In the genomic region with DNA sequence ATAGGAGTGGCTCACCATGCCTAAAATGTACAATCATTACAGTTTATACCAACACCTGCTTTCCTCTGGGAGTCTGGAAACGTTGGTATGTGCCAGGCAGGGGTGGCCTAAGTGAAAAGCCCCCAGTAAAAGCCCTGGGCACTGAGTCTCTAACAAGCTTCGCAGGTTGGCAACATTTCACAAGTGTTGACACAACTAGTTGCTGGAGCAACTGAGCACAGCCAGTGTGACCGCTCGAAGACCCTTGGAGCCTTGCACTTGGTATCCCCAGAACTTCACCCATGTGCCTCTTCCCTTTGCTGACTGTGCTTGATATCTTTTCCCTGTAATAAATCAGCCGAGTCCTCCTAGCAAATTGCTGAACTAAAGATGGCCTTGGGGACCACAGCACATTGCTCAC, we compare ENCODE assay signal across 1 cellular context.
TF ChIP-seq lines count a peak whose summit lies in the region.

No MANE protein-coding gene starts in this region.

TF ChIP-seq in K562, 482 proteins besides CTCF, POLR2A, EP300 and RAD21:
- TF ChIP-seq, protein P1, sequence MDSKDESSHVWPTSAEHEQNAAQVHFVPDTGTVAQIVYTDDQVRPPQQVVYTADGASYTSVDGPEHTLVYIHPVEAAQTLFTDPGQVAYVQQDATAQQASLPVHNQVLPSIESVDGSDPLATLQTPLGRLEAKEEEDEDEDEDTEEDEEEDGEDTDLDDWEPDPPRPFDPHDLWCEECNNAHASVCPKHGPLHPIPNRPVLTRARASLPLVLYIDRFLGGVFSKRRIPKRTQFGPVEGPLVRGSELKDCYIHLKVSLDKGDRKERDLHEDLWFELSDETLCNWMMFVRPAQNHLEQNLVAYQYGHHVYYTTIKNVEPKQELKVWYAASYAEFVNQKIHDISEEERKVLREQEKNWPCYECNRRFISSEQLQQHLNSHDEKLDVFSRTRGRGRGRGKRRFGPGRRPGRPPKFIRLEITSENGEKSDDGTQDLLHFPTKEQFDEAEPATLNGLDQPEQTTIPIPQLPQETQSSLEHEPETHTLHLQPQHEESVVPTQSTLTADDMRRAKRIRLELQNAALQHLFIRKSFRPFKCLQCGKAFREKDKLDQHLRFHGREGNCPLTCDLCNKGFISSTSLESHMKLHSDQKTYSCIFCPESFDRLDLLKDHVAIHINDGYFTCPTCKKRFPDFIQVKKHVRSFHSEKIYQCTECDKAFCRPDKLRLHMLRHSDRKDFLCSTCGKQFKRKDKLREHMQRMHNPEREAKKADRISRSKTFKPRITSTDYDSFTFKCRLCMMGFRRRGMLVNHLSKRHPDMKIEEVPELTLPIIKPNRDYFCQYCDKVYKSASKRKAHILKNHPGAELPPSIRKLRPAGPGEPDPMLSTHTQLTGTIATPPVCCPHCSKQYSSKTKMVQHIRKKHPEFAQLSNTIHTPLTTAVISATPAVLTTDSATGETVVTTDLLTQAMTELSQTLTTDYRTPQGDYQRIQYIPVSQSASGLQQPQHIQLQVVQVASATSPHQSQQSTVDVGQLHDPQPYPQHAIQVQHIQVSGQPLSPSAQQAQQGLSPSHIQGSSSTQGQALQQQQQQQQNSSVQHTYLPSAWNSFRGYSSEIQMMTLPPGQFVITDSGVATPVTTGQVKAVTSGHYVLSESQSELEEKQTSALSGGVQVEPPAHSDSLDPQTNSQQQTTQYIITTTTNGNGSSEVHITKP (IDR thresholded peaks at IDR 0.05; ENCODE audit: partially characterized antibody), result peak; percentile 60
- TF ChIP-seq, protein P2, sequence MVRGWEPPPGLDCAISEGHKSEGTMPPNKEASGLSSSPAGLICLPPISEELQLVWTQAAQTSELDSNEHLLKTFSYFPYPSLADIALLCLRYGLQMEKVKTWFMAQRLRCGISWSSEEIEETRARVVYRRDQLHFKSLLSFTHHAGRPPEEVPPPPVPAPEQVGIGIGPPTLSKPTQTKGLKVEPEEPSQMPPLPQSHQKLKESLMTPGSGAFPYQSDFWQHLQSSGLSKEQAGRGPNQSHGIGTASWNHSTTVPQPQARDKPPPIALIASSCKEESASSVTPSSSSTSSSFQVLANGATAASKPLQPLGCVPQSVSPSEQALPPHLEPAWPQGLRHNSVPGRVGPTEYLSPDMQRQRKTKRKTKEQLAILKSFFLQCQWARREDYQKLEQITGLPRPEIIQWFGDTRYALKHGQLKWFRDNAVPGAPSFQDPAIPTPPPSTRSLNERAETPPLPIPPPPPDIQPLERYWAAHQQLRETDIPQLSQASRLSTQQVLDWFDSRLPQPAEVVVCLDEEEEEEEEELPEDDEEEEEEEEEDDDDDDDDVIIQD (CRISPR knock-in tag; IDR thresholded peaks at IDR 0.05), result no peak
- TF ChIP-seq, protein P3, sequence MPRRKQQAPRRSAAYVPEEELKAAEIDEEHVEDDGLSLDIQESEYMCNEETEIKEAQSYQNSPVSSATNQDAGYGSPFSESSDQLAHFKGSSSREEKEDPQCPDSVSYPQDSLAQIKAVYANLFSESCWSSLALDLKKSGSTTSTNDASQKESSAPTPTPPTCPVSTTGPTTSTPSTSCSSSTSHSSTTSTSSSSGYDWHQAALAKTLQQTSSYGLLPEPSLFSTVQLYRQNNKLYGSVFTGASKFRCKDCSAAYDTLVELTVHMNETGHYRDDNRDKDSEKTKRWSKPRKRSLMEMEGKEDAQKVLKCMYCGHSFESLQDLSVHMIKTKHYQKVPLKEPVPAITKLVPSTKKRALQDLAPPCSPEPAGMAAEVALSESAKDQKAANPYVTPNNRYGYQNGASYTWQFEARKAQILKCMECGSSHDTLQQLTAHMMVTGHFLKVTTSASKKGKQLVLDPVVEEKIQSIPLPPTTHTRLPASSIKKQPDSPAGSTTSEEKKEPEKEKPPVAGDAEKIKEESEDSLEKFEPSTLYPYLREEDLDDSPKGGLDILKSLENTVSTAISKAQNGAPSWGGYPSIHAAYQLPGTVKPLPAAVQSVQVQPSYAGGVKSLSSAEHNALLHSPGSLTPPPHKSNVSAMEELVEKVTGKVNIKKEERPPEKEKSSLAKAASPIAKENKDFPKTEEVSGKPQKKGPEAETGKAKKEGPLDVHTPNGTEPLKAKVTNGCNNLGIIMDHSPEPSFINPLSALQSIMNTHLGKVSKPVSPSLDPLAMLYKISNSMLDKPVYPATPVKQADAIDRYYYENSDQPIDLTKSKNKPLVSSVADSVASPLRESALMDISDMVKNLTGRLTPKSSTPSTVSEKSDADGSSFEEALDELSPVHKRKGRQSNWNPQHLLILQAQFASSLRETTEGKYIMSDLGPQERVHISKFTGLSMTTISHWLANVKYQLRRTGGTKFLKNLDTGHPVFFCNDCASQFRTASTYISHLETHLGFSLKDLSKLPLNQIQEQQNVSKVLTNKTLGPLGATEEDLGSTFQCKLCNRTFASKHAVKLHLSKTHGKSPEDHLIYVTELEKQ (CRISPR knock-in tag; IDR thresholded peaks at IDR 0.05), result no peak
- TF ChIP-seq, protein P4, sequence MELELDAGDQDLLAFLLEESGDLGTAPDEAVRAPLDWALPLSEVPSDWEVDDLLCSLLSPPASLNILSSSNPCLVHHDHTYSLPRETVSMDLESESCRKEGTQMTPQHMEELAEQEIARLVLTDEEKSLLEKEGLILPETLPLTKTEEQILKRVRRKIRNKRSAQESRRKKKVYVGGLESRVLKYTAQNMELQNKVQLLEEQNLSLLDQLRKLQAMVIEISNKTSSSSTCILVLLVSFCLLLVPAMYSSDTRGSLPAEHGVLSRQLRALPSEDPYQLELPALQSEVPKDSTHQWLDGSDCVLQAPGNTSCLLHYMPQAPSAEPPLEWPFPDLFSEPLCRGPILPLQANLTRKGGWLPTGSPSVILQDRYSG (tag; conservative IDR thresholded peaks at IDR 0.05; ENCODE audit: low read depth), result no peak
- TF ChIP-seq ETV6 (IDR thresholded peaks at IDR 0.05; ENCODE audit: borderline replicate concordance in 1 of 2, low read depth in 2 of 2, low read length in 1 of 2) (no peak), ETV6 (CRISPR knock-in tag; IDR thresholded peaks at IDR 0.05; ENCODE audit: borderline replicate concordance) (no peak)
